Comparison of ENCODE assay signal across 18 cellular contexts in the genomic region with DNA sequence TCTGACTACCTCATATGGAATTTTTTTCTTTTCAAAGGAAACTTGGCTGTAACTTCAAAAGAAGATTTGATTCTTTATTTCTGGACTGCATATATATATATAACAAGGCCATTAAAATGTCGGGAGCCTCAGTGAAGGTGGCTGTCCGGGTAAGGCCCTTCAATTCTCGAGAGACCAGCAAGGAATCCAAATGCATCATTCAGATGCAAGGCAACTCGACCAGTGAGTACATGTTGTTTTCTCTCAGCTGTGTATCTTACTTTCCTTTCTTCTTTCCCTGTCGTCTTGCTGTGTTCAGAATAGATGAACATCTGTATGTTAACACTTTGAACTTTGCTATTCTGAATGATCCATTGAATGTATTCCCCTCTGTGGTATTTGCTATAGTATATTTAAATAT.
"Had no signal": no experiment of that assay in that cellular context is flagged by ENCODE, and none has a peak within 500 bp of the region (broad histone marks: within the 10 kb centered on the region; RNA-seq: fewer than 3 reads in every experiment).

No MANE protein-coding gene starts in this region.

- H3K9me3 ChIP-seq: adrenal gland, esophagus muscularis mucosa, lower lobe of right lung had no signal

- DNase-seq: activated CD8-positive, alpha-beta memory T cell treated with anti-CD3 and anti-CD28 coated beads, Interleukin-2, amount 50 U/mL, for 4 hours; activated CD8-positive, alpha-beta T cell treated with anti-CD3 and anti-CD28 coated beads for 36 hours; activated naive CD4-positive, alpha-beta T cell; adrenal gland; dermis blood vessel endothelial cell; kidney glomerular epithelial cell; lower lobe of right lung; natural killer cell; occipital lobe; stimulated activated CD4-positive, alpha-beta T cell treated with anti-CD3 and anti-CD28 coated beads, Interleukin-15, amount 100 ng/mL, for 24 hours; stimulated activated CD4-positive, alpha-beta T cell treated with anti-CD3 and anti-CD28 coated beads, Interleukin-4, amount 100 ng/mL, for 4 hours; stimulated activated naive CD8-positive, alpha-beta T cell treated with anti-CD3 and anti-CD28 coated beads, Interleukin-15, amount 100 ng/mL, for 72 hours; T1000 had no signal

- H3K4me2 ChIP-seq: hepatocyte had no signal

- H3K27me3 Mint-ChIP-seq: activated CD8-positive, alpha-beta T cell treated with anti-CD3 and anti-CD28 coated beads for 36 hours; central memory CD8-positive, alpha-beta T cell; stimulated activated naive CD8-positive, alpha-beta T cell treated with anti-CD3 and anti-CD28 coated beads, Interleukin-15, amount 100 ng/mL, for 72 hours had no signal

- H3K27me3 ChIP-seq: adrenal gland, esophagus muscularis mucosa, hepatocyte had no signal

- H3K4me1 Mint-ChIP-seq: natural killer cell had no signal

- H2AFZ ChIP-seq: hepatocyte had no signal

- H3K9me3 Mint-ChIP-seq: activated CD8-positive, alpha-beta T cell treated with anti-CD3 and anti-CD28 coated beads for 36 hours; activated T-helper 1 cell treated with anti-CD3 and anti-CD28 coated beads, Interleukin-12 subunit alpha, Interleukin-12 subunit beta, Interleukin-2, Interleukin-4 antibody, amounts not matched to agents 30 ng/mL and 10 ng/mL and 1 ng/mL, durations not matched to agents 14 hours and 24 hours and 36 hours; central memory CD8-positive, alpha-beta T cell; natural killer cell; stimulated activated naive CD8-positive, alpha-beta T cell treated with anti-CD3 and anti-CD28 coated beads, Interleukin-15, amount 100 ng/mL, for 72 hours had no signal

- H3K4me3 ChIP-seq: adrenal gland, esophagus muscularis mucosa, hepatocyte, lower lobe of right lung had no signal

- H3K36me3 ChIP-seq: adrenal gland had no signal

- ATAC-seq: activated CD8-positive, alpha-beta T cell treated with anti-CD3 and anti-CD28 coated beads for 36 hours; lower lobe of right lung; natural killer cell; stimulated activated naive CD8-positive, alpha-beta T cell treated with anti-CD3 and anti-CD28 coated beads, Interleukin-15, amount 100 ng/mL, for 72 hours had no signal

- H3K4me3 Mint-ChIP-seq: activated CD8-positive, alpha-beta T cell treated with anti-CD3 and anti-CD28 coated beads for 36 hours; activated T-helper 1 cell treated with anti-CD3 and anti-CD28 coated beads, Interleukin-12 subunit alpha, Interleukin-12 subunit beta, Interleukin-2, Interleukin-4 antibody, amounts not matched to agents 30 ng/mL and 10 ng/mL and 1 ng/mL, durations not matched to agents 14 hours and 24 hours and 36 hours; central memory CD8-positive, alpha-beta T cell; natural killer cell; stimulated activated naive CD8-positive, alpha-beta T cell treated with anti-CD3 and anti-CD28 coated beads, Interleukin-15, amount 100 ng/mL, for 72 hours had no signal

- H3K27ac ChIP-seq: hepatocyte, lower lobe of right lung, VCaP had no signal

- H3K36me3 Mint-ChIP-seq: natural killer cell had no signal

- H3K27ac Mint-ChIP-seq: activated CD8-positive, alpha-beta T cell treated with anti-CD3 and anti-CD28 coated beads for 36 hours; activated T-helper 1 cell treated with anti-CD3 and anti-CD28 coated beads, Interleukin-12 subunit alpha, Interleukin-12 subunit beta, Interleukin-2, Interleukin-4 antibody, amounts not matched to agents 30 ng/mL and 10 ng/mL and 1 ng/mL, durations not matched to agents 14 hours and 24 hours and 36 hours; natural killer cell; stimulated activated naive CD8-positive, alpha-beta T cell treated with anti-CD3 and anti-CD28 coated beads, Interleukin-15, amount 100 ng/mL, for 72 hours had no signal
